9 cellular contexts compared by ENCODE assay signal in genomic region chr16:80231888-80232287, GRCh38.
DNase-seq lines count a peak whose midpoint lies in the region; ATAC-seq, FAIRE-seq and TF ChIP-seq lines count a peak whose summit lies in the region.
"Had no signal": no experiment of that assay in that cellular context is flagged by ENCODE, and none has a peak within 500 bp of the region (broad histone marks: within the 10 kb centered on the region; RNA-seq: fewer than 3 reads in every experiment).

No MANE protein-coding gene starts in this region.

- no peaks in the 10 kb centered on the region for H3K27me3 ChIP-seq in GM12878 (replicated peaks in 1 of 2; ENCODE audit: control insufficient read depth in 2 of 2, insufficient read depth in 2 of 2, low read length in 1 of 2)

- H3K9ac ChIP-seq in GM12878 (ENCODE audit: control insufficient read depth, insufficient read depth, low read length) = no peak overlapping the region

- no TSS peak for BruUV-seq in GM12878 (replicated peaks; lab: Mats Ljungman, UMichigan)

- no peaks in the 10 kb centered on the region for H4K20me1 ChIP-seq in GM12878 (ENCODE audit: control insufficient read depth, insufficient read depth)

- RAD21 ChIA-PET in GM12878 (lab: Charles Lee; ENCODE audit: unreplicated experiment) = no interaction called here

- H3K27ac ChIP-seq in GM12878 (ENCODE audit: control insufficient read depth, insufficient read depth) = no peak overlapping the region
- H3K27ac ChIP-seq: cardiac muscle cell had no signal

- DNase-seq in stimulated activated CD4-positive, alpha-beta T cell treated with anti-CD3 and anti-CD28 coated beads, Interleukin-15, amount 100 ng/mL, for 24 hours = peak; percentile 11
- DNase-seq in stimulated activated CD4-positive, alpha-beta T cell treated with anti-CD3 and anti-CD28 coated beads, Interleukin-2, amount 100 ng/mL, for 48 hours = no peak
- DNase-seq in GM12878 (ENCODE audit: low read depth, low spot score) (peak; percentile 39), urothelium cell line (ENCODE audit: low spot score) (peak; percentile 76), GDM1 (lab: John Stamatoyannopoulos, UW) (no peak), NCI-H1417 treated with DMSO at 0.1 percent for 48 hours (lab: John Stamatoyannopoulos, UW) (no peak), OCI-M1 (lab: John Stamatoyannopoulos, UW) (no peak)

- H3K4me3 ChIP-seq in GM12878 = no peak overlapping the region
- H3K4me3 ChIP-seq: cardiac muscle cell had no signal

- in situ Hi-C loops in GM12878 (cut with MboI) = no loop called here

- H2AFZ ChIP-seq in GM12878 (ENCODE audit: control insufficient read depth, low read depth, low read length) = no peak overlapping the region

- no peak for TF ChIP-seq RAD21 in GM12878 (IDR thresholded peaks at IDR 0.05; ENCODE audit: insufficient read depth, low read depth, low read length)

- SMC1A ChIA-PET in GM12878 (lab: Charles Lee; ENCODE audit: uncharacterized antibody, unreplicated experiment) = no interaction called here

- no peak for TF ChIP-seq POLR2A in GM12878 (IDR thresholded peaks at IDR 0.05; ENCODE audit: low read depth, low read length)

- no peaks in the 10 kb centered on the region for H3K9me3 ChIP-seq in GM12878 (replicated peaks; ENCODE audit: control insufficient read depth, insufficient read depth, low read length)

- POLR2A ChIA-PET in GM12878 (lab: Charles Lee) = no interaction called here

- intact Hi-C loops in GM12878 (cut with micrococcal nuclease; ENCODE audit: unreplicated experiment) = no loop called here

- CTCF ChIA-PET in GM12878 (lab: Yijun Ruan, JAX) = interaction anchor here (0.6 kb wide), 1 partner anchor 235 kb away, joined by 3 read pairs; no protein-coding TSS in a partner anchor

- no peak for TF ChIP-seq CTCF in GM12878 (IDR thresholded peaks at IDR 0.05 in 2 of 3, conservative IDR thresholded peaks at IDR 0.05 in 1 of 3; ENCODE audit: control insufficient read depth in 2 of 3, extremely low read depth in 1 of 3, insufficient read depth in 1 of 3, low read depth in 3 of 3, low read length in 3 of 3)

- peaks cover 3% of the 10 kb centered on the region; the same call in 1 of the 2 replicates for H3K4me1 ChIP-seq in GM12878 (ENCODE audit: control insufficient read depth, insufficient read depth, low read length)

- no peaks in the 10 kb centered on the region for H3K36me3 ChIP-seq in GM12878 (ENCODE audit: control insufficient read depth in 2 of 2, insufficient read depth in 2 of 2, low read length in 1 of 2)
- H3K36me3 ChIP-seq: cardiac muscle cell had no signal

- ATAC-seq in HG03045 (IDR thresholded peaks at IDR 0.05; ENCODE audit: unreplicated experiment) (peak; percentile 57), GM12878 (peak; percentile 88)

- H3K4me2 ChIP-seq in GM12878 (ENCODE audit: control insufficient read depth, insufficient read depth) = no peak overlapping the region

- WGBS in GM12878 (ENCODE audit: insufficient coverage, insufficient replicate concordance, low lambda C conversion rate, missing lambda C conversion rate) = 0% methylated on average over 3 of the region's 3 CpGs

- H3K79me2 ChIP-seq in GM12878 (ENCODE audit: control insufficient read depth, insufficient read depth, low read length) = no peaks in the 10 kb centered on the region

- FAIRE-seq in GM12878 (lab: Jason Lieb, UNC) (no peak), urothelium cell line (lab: Jason Lieb, UNC) (no peak)

- TF ChIP-seq EP300 in GM12878 (IDR thresholded peaks at IDR 0.05; ENCODE audit: borderline replicate concordance in 1 of 2, control insufficient read depth in 1 of 2, low read depth in 2 of 2, low read length in 2 of 2) = no peak

TF ChIP-seq in GM12878, 131 proteins besides CTCF, POLR2A, EP300 and RAD21:
- TF ChIP-seq BCL11A (IDR thresholded peaks at IDR 0.05; ENCODE audit: low read depth, low read length) (no peak), ZNF687 (IDR thresholded peaks at IDR 0.05) (no peak), FOS (IDR thresholded peaks at IDR 0.05; ENCODE audit: borderline replicate concordance, extremely low read depth, insufficient read length) (no peak), RUNX3 (IDR thresholded peaks at IDR 0.05; ENCODE audit: low read length) (peak; percentile 84), CREB1 (IDR thresholded peaks at IDR 0.05; ENCODE audit: low read depth) (no peak), CREM (IDR thresholded peaks at IDR 0.05; ENCODE audit: low read depth) (no peak; the same call in 1 of the 2 replicates), MAX (IDR thresholded peaks at IDR 0.05; ENCODE audit: low read depth, low read length) (no peak), JUNB (IDR thresholded peaks at IDR 0.05) (peak; percentile 50; the same call in 1 of the 2 replicates), TCF7 (IDR thresholded peaks at IDR 0.05; ENCODE audit: borderline replicate concordance) (peak; percentile 51; the same call in 1 of the 2 replicates), BMI1 (IDR thresholded peaks at IDR 0.05; ENCODE audit: borderline replicate concordance) (no peak), MEF2A (IDR thresholded peaks at IDR 0.05; ENCODE audit: insufficient read depth, low read depth, low read length) (0 out of 2 replicates have a peak, but pooled peaks have one; percentile 10), PAX5 (IDR thresholded peaks at IDR 0.05; ENCODE audit: borderline replicate concordance, low read depth, low read length) (peak; percentile 48; the same call in 1 of the 2 replicates), POU2F2 (IDR thresholded peaks at IDR 0.05; ENCODE audit: borderline replicate concordance, low read depth, low read length) (no peak)
TF ChIP-seq in GM12878: peak in this region for 5.

Comparison
In these comparisons a context has a peak if more than half of its experiments do, and no peak if none do; other contexts are left out.
1. DNase-seq: peak in stimulated activated CD4-positive, alpha-beta T cell treated with anti-CD3 and anti-CD28 coated beads, Interleukin-15, amount 100 ng/mL, for 24 hours (single experiment), GM12878 (single experiment) and urothelium cell line (single experiment); none in stimulated activated CD4-positive, alpha-beta T cell treated with anti-CD3 and anti-CD28 coated beads, Interleukin-2, amount 100 ng/mL, for 48 hours (0 of 2), GDM1 (single experiment), NCI-H1417 treated with DMSO at 0.1 percent for 48 hours (single experiment) and OCI-M1 (single experiment).